Comparison of ENCODE assay signal across 12 cellular contexts in the genomic region with DNA sequence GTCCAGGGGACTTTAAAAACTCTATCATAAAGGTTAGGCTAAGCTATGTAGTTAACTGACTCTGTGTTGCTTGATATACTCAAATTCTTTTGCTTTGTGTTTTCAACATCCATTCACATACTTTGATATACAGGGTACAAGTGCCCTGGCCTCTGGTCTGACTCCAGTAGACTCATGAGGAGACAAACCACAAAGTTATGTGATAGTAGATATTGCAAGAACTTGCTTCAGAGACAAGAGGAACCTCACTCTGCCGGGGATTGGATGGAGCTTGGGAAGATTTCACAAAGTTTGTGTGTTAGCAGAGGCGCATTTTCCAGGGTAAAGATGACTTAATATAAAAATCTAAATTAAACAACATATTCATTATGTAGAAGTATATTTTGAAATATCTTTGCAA. TPM values are rescaled to one million over a fixed set of nuclear protein-coding genes. Genes with fewer than 3 reads are reported as not detected.
DNase-seq lines count a peak whose midpoint lies in the region; ATAC-seq and TF ChIP-seq lines count a peak whose summit lies in the region.
"Had no signal": no experiment of that assay in that cellular context is flagged by ENCODE, and none has a peak within 500 bp of the region (broad histone marks: within the 10 kb centered on the region; RNA-seq: fewer than 3 reads in every experiment).

No MANE protein-coding gene starts in this region.

- no peak overlapping the region for H2AFZ ChIP-seq in Karpas-422 (ENCODE audit: low read length)

- peaks cover 0 to 23% (median 4%) of the 10 kb centered on the region in 11 experiments; a peak in 7 of 22 replicates for H4K20me1 ChIP-seq in BLaER1 treated with 17β-estradiol and CSF1 and Interleukin-3, amounts not matched to agents 10 nM and 100 nM
- no peaks in the 10 kb centered on the region for H4K20me1 ChIP-seq in Karpas-422 (ENCODE audit: insufficient read depth, low read depth, low read length)

- H3K4me2 ChIP-seq in BLaER1 treated with 17β-estradiol and CSF1 and Interleukin-3, amounts not matched to agents 10 nM and 100 nM, result peak overlapping the region; percentile 64 to 93 (median 88)
- H3K4me2 ChIP-seq in Karpas-422 (ENCODE audit: low read depth, low read length, poor library complexity, severe bottlenecking), result peak overlapping the region; percentile 84

- in situ Hi-C loops in astrocyte of the cerebellum (cut with HindIII; ENCODE audit: low sequenced_read_pairs), result no loop called here

- no peaks in the 10 kb centered on the region; the same call in 1 of the 2 replicates for H3K9me2 ChIP-seq in Karpas-422 (replicated peaks; ENCODE audit: insufficient read depth, low read length)

- H3K9ac ChIP-seq in BLaER1 treated with 17β-estradiol and CSF1 and Interleukin-3, amounts not matched to agents 10 nM and 100 nM, result peak overlapping the region; percentile 86 to 95 (median 91); a peak in 18 of 22 replicates
- H3K9ac ChIP-seq in Karpas-422 (ENCODE audit: low read length) (peak overlapping the region; percentile 81), mucosa of rectum (ENCODE audit: low read depth in 1 of 2, low read length in 2 of 2) (peak overlapping the region; percentile 87 to 97)

- TF ChIP-seq CTCF in astrocyte of the cerebellum (IDR thresholded peaks at IDR 0.05; ENCODE audit: low read depth, low read length, missing control alignments), result no peak

- no peaks in the 10 kb centered on the region for H3K9me3 ChIP-seq in BLaER1 treated with 17β-estradiol and CSF1 and Interleukin-3, amounts not matched to agents 10 nM and 100 nM (replicated peaks in 1 of 11)
- H3K9me3 ChIP-seq in Karpas-422 (ENCODE audit: low read length), result no peaks in the 10 kb centered on the region
- no peaks in the 10 kb centered on the region for H3K9me3 ChIP-seq in mucosa of rectum (ENCODE audit: control insufficient read depth in 2 of 2, low read length in 2 of 2)
- H3K9me3 ChIP-seq: ovary had no signal

- H3K79me2 ChIP-seq in Karpas-422 (ENCODE audit: low read length), result peaks cover 60% of the 10 kb centered on the region

- peak overlapping the region in 10 of 11 experiments; percentile 91 to 98 (median 93); a peak in 12 of 22 replicates for H3K27ac ChIP-seq in BLaER1 treated with 17β-estradiol and CSF1 and Interleukin-3, amounts not matched to agents 10 nM and 100 nM
- no peak overlapping the region for H3K27ac ChIP-seq in Karpas-422 (ENCODE audit: low read length)
- H3K27ac ChIP-seq in mucosa of rectum (ENCODE audit: low read depth in 2 of 2, low read length in 2 of 2), result no peak overlapping the region

- H3K36me3 ChIP-seq in BLaER1 treated with 17β-estradiol and CSF1 and Interleukin-3, amounts not matched to agents 10 nM and 100 nM, result peaks cover 0 to 49% (median 18%) of the 10 kb centered on the region in 11 experiments; a peak in 13 of 22 replicates
- H3K36me3 ChIP-seq in Karpas-422 (ENCODE audit: insufficient read depth, low read length) (peaks cover 8% of the 10 kb centered on the region; the same call in 1 of the 2 replicates), mucosa of rectum (ENCODE audit: control insufficient read depth in 2 of 2, insufficient read depth in 2 of 2, low read length in 2 of 2) (no peaks in the 10 kb centered on the region)
- H3K36me3 ChIP-seq: ovary had no signal

- no peak for DNase-seq in Karpas-422
- no peak for DNase-seq in astrocyte of the cerebellum (ENCODE audit: low read depth)
- DNase-seq in NCI-H446 (lab: John Stamatoyannopoulos, UW), result no peak
- DNase-seq in NCI-H187 (lab: John Stamatoyannopoulos, UW), result no peak
- DNase-seq: effector memory CD8-positive, alpha-beta T cell; NCI-H510A; ovary; stimulated activated naive CD8-positive, alpha-beta T cell treated with anti-CD3 and anti-CD28 coated beads, Interleukin-15, amount 100 ng/mL, for 72 hours had no signal

- ATAC-seq in HG03039 (IDR thresholded peaks at IDR 0.05; ENCODE audit: unreplicated experiment) (no peak), HG03521 (IDR thresholded peaks at IDR 0.05; ENCODE audit: unreplicated experiment) (no peak)
- ATAC-seq: effector memory CD8-positive, alpha-beta T cell; stimulated activated naive CD8-positive, alpha-beta T cell treated with anti-CD3 and anti-CD28 coated beads, Interleukin-15, amount 100 ng/mL, for 72 hours had no signal

- H3K4me1 ChIP-seq in BLaER1 treated with 17β-estradiol and CSF1 and Interleukin-3, amounts not matched to agents 10 nM and 100 nM, result peaks cover 14 to 49% (median 19%) of the 10 kb centered on the region in 10 experiments
- H3K4me1 ChIP-seq in Karpas-422 (ENCODE audit: low read length) (peaks cover 29% of the 10 kb centered on the region), mucosa of rectum (ENCODE audit: control insufficient read depth in 2 of 2, insufficient read depth in 2 of 2, low read length in 2 of 2) (peaks cover 15 to 24% of the 10 kb centered on the region in 2 donors)

- H3K4me3 ChIP-seq in BLaER1 treated with 17β-estradiol and CSF1 and Interleukin-3, amounts not matched to agents 10 nM and 100 nM, result peak overlapping the region; percentile 57 to 89 (median 82); a peak in 19 of 20 replicates
- H3K4me3 ChIP-seq in Karpas-422 (ENCODE audit: low read length) (peak overlapping the region; percentile 91), astrocyte of the cerebellum (ENCODE audit: low read depth, low read length) (peak overlapping the region; percentile 79), mucosa of rectum (ENCODE audit: low read length in 2 of 2) (peak overlapping the region; percentile 98)

- H3K27me3 ChIP-seq in BLaER1 treated with 17β-estradiol and CSF1 and Interleukin-3, amounts not matched to agents 10 nM and 100 nM, result no peaks in the 10 kb centered on the region
- H3K27me3 ChIP-seq in Karpas-422 (ENCODE audit: low read length) (no peaks in the 10 kb centered on the region), mucosa of rectum (ENCODE audit: control insufficient read depth in 2 of 2, insufficient read depth in 2 of 2, low read length in 2 of 2) (no peaks in the 10 kb centered on the region)
- H3K27me3 ChIP-seq: ovary had no signal

RNA-seq across cellular contexts. Expression of gene GORAB, which starts 1.4 kb away (rescaled TPM):
- total RNA-seq in Karpas-422 (2014; rRNA removed; shearing (Covaris generic); ENCODE audit: low replicate concordance), result 7.2 and 13.1 TPM in 2 replicates

Comparison
In these comparisons a context has a peak if more than half of its experiments do, and no peak if none do; other contexts are left out.
1. H3K27ac ChIP-seq: peak in BLaER1 treated with 17β-estradiol and CSF1 and Interleukin-3, amounts not matched to agents 10 nM and 100 nM (10 of 11); none in Karpas-422 (single experiment) and mucosa of rectum (0 of 2).
2. Peak in every context shown above with its lines, with median percentiles within 50 percentile points of each other: H3K4me3 ChIP-seq and H3K9ac ChIP-seq.